In genomic region chr19:44025217-44025936, GRCh38 we compare ENCODE assay signal across 8 cellular contexts. TPM values are rescaled to one million over a fixed set of nuclear protein-coding genes. Genes with fewer than 3 reads are reported as not detected.
DNase-seq lines count a peak whose midpoint lies in the region; ATAC-seq, FAIRE-seq and TF ChIP-seq lines count a peak whose summit lies in the region.

ZNF222 (plus strand) TSS chr19:44025379; CDS start chr19:44025437, 58 bp downstream.

- FAIRE-seq in H1 (lab: Jason Lieb, UNC), result peak; percentile 45

- POLR2A ChIA-PET in H1 (lab: Charles Lee; ENCODE audit: partially characterized antibody), result interaction anchor here (0.6 to 2.1 kb wide), 2 partner anchors 26 to 122 kb away, joined by 4 to 11 read pairs; partner anchors contain the start of gene ZNF223

- H3K4ac ChIP-seq in H1 (replicated peaks; ENCODE audit: insufficient read length, low read depth, low read length) (peak within 1 kb of the TSS; percentile 32), mesenchymal stem cell (ENCODE audit: low read depth in 1 of 2, low read length in 2 of 2) (peak within 1 kb of the TSS; percentile 3 to 53)

- H2BK15ac ChIP-seq in H1 (ENCODE audit: low read length), result no peak within 1 kb of the TSS
- H2BK15ac ChIP-seq in mesenchymal stem cell (ENCODE audit: low read depth, poor library complexity, severe bottlenecking), result no peak within 1 kb of the TSS

- no peak within 1 kb of the TSS for H3K18ac ChIP-seq in H1 (ENCODE audit: extremely low read depth, low read length)
- peak within 1 kb of the TSS; percentile 52 to 86 for H3K18ac ChIP-seq in mesenchymal stem cell (ENCODE audit: low read depth in 1 of 2, low read length in 2 of 2)

- H4K20me1 ChIP-seq in H1 (replicated peaks in 1 of 2; ENCODE audit: control insufficient read depth in 1 of 2, insufficient read depth in 2 of 2, low read length in 2 of 2), result no peaks in the 10 kb centered on the region

- TF ChIP-seq EP300 in H1 (IDR thresholded peaks at IDR 0.05; ENCODE audit: borderline replicate concordance in 1 of 2, low read depth in 2 of 2, low read length in 2 of 2), result no peak

- no peaks in the 10 kb centered on the region for H3K27me3 ChIP-seq in H1 (replicated peaks in 1 of 4; ENCODE audit: control insufficient read depth in 3 of 4, extremely low read depth in 1 of 4, insufficient read depth in 3 of 4, low read length in 3 of 4)
- no peaks in the 10 kb centered on the region for H3K27me3 ChIP-seq in mesenchymal stem cell (ENCODE audit: control insufficient read depth in 1 of 2, insufficient read depth in 1 of 2, low read length in 2 of 2)

- H2BK5ac ChIP-seq in H1 (ENCODE audit: low read depth, low read length) (no peak within 1 kb of the TSS), mesenchymal stem cell (ENCODE audit: low read depth, low read length, poor library complexity, severe bottlenecking) (no peak within 1 kb of the TSS)

- H3K56ac ChIP-seq in H1 (replicated peaks; ENCODE audit: insufficient read length, low read depth, low read length), result no peak within 1 kb of the TSS

- DNase-seq in Ammon's horn (ENCODE audit: low spot score) (peak; percentile 92), NCI-H82 (lab: John Stamatoyannopoulos, UW) (peak; percentile 89), H1 (ENCODE audit: low read depth in 1 of 2, low spot score in 2 of 2) (peak; percentile 25 to 75), mesenchymal stem cell (peak; percentile 94)
- peak; percentile 86 for DNase-seq in activated CD8-positive, alpha-beta memory T cell treated with anti-CD3 and anti-CD28 coated beads for 24 hours
- DNase-seq in stimulated activated CD8-positive, alpha-beta memory T cell treated with anti-CD3 and anti-CD28 coated beads, Interleukin-12 subunit alpha, Interleukin-12 subunit beta, amount 100 ng/mL, for 1 hour (ENCODE audit: low read depth), result peak; percentile 55

- H3K27ac ChIP-seq in H1 (ENCODE audit: low read depth, low read length) (no peak within 1 kb of the TSS), mesenchymal stem cell (ENCODE audit: low read length, poor library complexity, severe bottlenecking) (no peak within 1 kb of the TSS)

- no peak within 1 kb of the TSS for H2BK20ac ChIP-seq in H1 (ENCODE audit: low read length)

- H4K8ac ChIP-seq in H1 (ENCODE audit: extremely low read depth, insufficient read depth, low read length), result no peak within 1 kb of the TSS
- peak within 1 kb of the TSS; percentile 98 for H4K8ac ChIP-seq in mesenchymal stem cell (ENCODE audit: low read length)

- peak; percentile 84 for ATAC-seq in HG03520 (IDR thresholded peaks at IDR 0.05; ENCODE audit: unreplicated experiment)

- TF ChIP-seq CTCF in H1 (IDR thresholded peaks at IDR 0.05; ENCODE audit: control extremely low read depth in 1 of 3, insufficient read depth in 1 of 3, low read depth in 1 of 3, low read length in 3 of 3), result no peak

- H4K91ac ChIP-seq in H1 (replicated peaks; ENCODE audit: insufficient read length, low read length), result no peak within 1 kb of the TSS
- H4K91ac ChIP-seq in mesenchymal stem cell (ENCODE audit: low read length), result peak within 1 kb of the TSS; percentile 39

- H3K4me1 ChIP-seq in H1 (replicated peaks in 1 of 4; ENCODE audit: control insufficient read depth in 3 of 4, insufficient read depth in 4 of 4, low read length in 3 of 4), result no peaks in the 10 kb centered on the region
- peaks cover 1% of the 10 kb centered on the region for H3K4me1 ChIP-seq in mesenchymal stem cell (ENCODE audit: control insufficient read depth, insufficient read depth, low read depth, low read length)

- no peak within 1 kb of the TSS; the same call in 1 of the 2 replicates for H2BK12ac ChIP-seq in H1 (ENCODE audit: low read depth, low read length)
- no peak within 1 kb of the TSS for H2BK12ac ChIP-seq in mesenchymal stem cell (ENCODE audit: low read length in 2 of 2)

- peak within 1 kb of the TSS; percentile 76 to 86 for H3K4me2 ChIP-seq in H1 (ENCODE audit: insufficient read depth in 1 of 2, low read depth in 2 of 2, low read length in 2 of 2)
- peak within 1 kb of the TSS; percentile 67 for H3K4me2 ChIP-seq in mesenchymal stem cell (ENCODE audit: low read length, poor library complexity, severe bottlenecking)

- H2AK5ac ChIP-seq in H1 (ENCODE audit: low read depth, low read length), result no peak within 1 kb of the TSS
- H2AK5ac ChIP-seq in mesenchymal stem cell (ENCODE audit: low read length, severe bottlenecking), result peak within 1 kb of the TSS; percentile 70

- WGBS in H1 (ENCODE audit: extremely low coverage in 1 of 2, insufficient coverage in 1 of 2, insufficient read length in 1 of 2, insufficient replicate concordance in 2 of 2, low coverage in 1 of 2, low lambda C conversion rate in 2 of 2, missing lambda C conversion rate in 1 of 2), 2 experiments, result 3% methylated on average over 36 of the region's 37 CpGs; no CpG with 5 or more reads in 1 of the 2 experiments
- 2% methylated on average over 30 of the region's 37 CpGs for WGBS in mesenchymal stem cell

- CTCF ChIA-PET in H1 (lab: Charles Lee; ENCODE audit: partially characterized antibody), result no interaction called here

- peaks cover 4% of the 10 kb centered on the region; the same call in 1 of the 2 replicates for H3K23me2 ChIP-seq in H1 (ENCODE audit: low read depth, low read length)

- H3K79me1 ChIP-seq in H1 (ENCODE audit: low read depth, low read length), result peaks cover 4% of the 10 kb centered on the region
- peaks cover 19% of the 10 kb centered on the region for H3K79me1 ChIP-seq in mesenchymal stem cell (replicated peaks; ENCODE audit: low read length, poor library complexity, severe bottlenecking)

- H3K14ac ChIP-seq in H1 (ENCODE audit: insufficient read length) (no peak within 1 kb of the TSS), mesenchymal stem cell (ENCODE audit: low read length in 2 of 2) (peak within 1 kb of the TSS in 1 of 2 experiments; percentile 48)

- peak within 1 kb of the TSS; percentile 20 for H4K5ac ChIP-seq in H1 (ENCODE audit: insufficient read length, low read depth, low read length)

- H2BK120ac ChIP-seq in H1 (replicated peaks; ENCODE audit: low read depth, low read length), result no peak within 1 kb of the TSS
- H2BK120ac ChIP-seq in mesenchymal stem cell (ENCODE audit: low read depth, low read length), result no peak within 1 kb of the TSS

- H3K36me3 ChIP-seq in H1 (ENCODE audit: control insufficient read depth in 2 of 4, insufficient read depth in 4 of 4, low read length in 3 of 4) (peaks cover 3 to 32% (median 21%) of the 10 kb centered on the region in 4 experiments; a peak in 6 of 8 replicates), mesenchymal stem cell (ENCODE audit: control insufficient read depth in 1 of 2, insufficient read depth in 2 of 2, low read depth in 1 of 2, low read length in 2 of 2) (peaks cover 14 to 38% of the 10 kb centered on the region in 2 experiments)

- H3K9me3 ChIP-seq in H1 (ENCODE audit: insufficient read depth in 2 of 2, low read depth in 1 of 2, low read length in 1 of 2) (peaks cover 0 to 2% of the 10 kb centered on the region in 2 experiments; a peak in 2 of 4 replicates), mesenchymal stem cell (ENCODE audit: control insufficient read depth, low read length) (peaks cover 27% of the 10 kb centered on the region)

- H3K9ac ChIP-seq in H1 (replicated peaks in 1 of 4; ENCODE audit: extremely low read depth in 1 of 4, low read depth in 3 of 4, low read length in 3 of 4), result peak within 1 kb of the TSS; percentile 31 to 80 (median 42)
- peak within 1 kb of the TSS; percentile 98 for H3K9ac ChIP-seq in mesenchymal stem cell (ENCODE audit: low read length)

- H3K4me3 ChIP-seq in H1 (ENCODE audit: extremely low read depth in 1 of 4, insufficient read depth in 2 of 4, low read depth in 3 of 4, low read length in 4 of 4) (peak within 1 kb of the TSS; percentile 71 to 95 (median 84)), mesenchymal stem cell (ENCODE audit: insufficient read depth in 1 of 2, low read depth in 1 of 2, low read length in 2 of 2) (peak within 1 kb of the TSS; percentile 87 to 97)

- TF ChIP-seq POLR2A in GM19099 (IDR thresholded peaks at IDR 0.05; ENCODE audit: extremely low read depth, insufficient read length, low read depth), result peak; percentile 60
- TF ChIP-seq POLR2A in H1 (IDR thresholded peaks at IDR 0.05; ENCODE audit: control extremely low read depth in 1 of 2, low read depth in 2 of 2, low read length in 2 of 2), result peak in 1 of 2 experiments; percentile 67; a peak in 2 of 3 replicates

- peaks cover 0 to 4% of the 10 kb centered on the region in 2 experiments; a peak in 2 of 4 replicates for H3K79me2 ChIP-seq in H1 (ENCODE audit: control insufficient read depth in 1 of 2, insufficient read depth in 2 of 2, low read length in 2 of 2)

- peak within 1 kb of the TSS; percentile 100 for H2AFZ ChIP-seq in H1 (ENCODE audit: low read length)
- H2AFZ ChIP-seq in mesenchymal stem cell (ENCODE audit: low read depth, low read length), result peak within 1 kb of the TSS; percentile 85

- no peak within 1 kb of the TSS for H3K23ac ChIP-seq in H1 (ENCODE audit: insufficient read length)
- H3K23ac ChIP-seq in mesenchymal stem cell (ENCODE audit: low read length in 2 of 2), result no peak within 1 kb of the TSS

- no peak; a peak in 1 of 4 replicates for TF ChIP-seq RAD21 in H1 (IDR thresholded peaks at IDR 0.05 in 1 of 2, conservative IDR thresholded peaks at IDR 0.05 in 1 of 2; ENCODE audit: low read depth in 2 of 2, low read length in 2 of 2)

TF ChIP-seq in H1, 55 proteins besides CTCF, POLR2A, EP300 and RAD21 (continues in another document):
- TF ChIP-seq GABPA (IDR thresholded peaks at IDR 0.05; ENCODE audit: borderline replicate concordance, insufficient read depth, low read length) (peak; percentile 77), USF2 (IDR thresholded peaks at IDR 0.05; ENCODE audit: low read length) (no peak), PHF8 (conservative IDR thresholded peaks at IDR 0.05; ENCODE audit: low read depth, low read length) (peak; percentile 67; the same call in 1 of the 2 replicates), SIX5 (IDR thresholded peaks at IDR 0.05; ENCODE audit: low read depth, low read length) (peak; percentile 59)

RNA-seq across cellular contexts. Expression of gene ZNF222, which starts in this region (rescaled TPM):
- 3.4 and 3.8 TPM in 2 replicates for total RNA-seq in H1 (2021; fragmentation: NEBNext Ultra II Directional; extraction: Animal tissue kit (Norgen Biotek cat#: 25700))
- polyA plus RNA-seq in H1 (2011; rRNA removed), result 0.75 and 1.7 TPM in 2 replicates
- polyA plus RNA-seq in H1 (2011; cell fraction: cytosol; rRNA removed), result 2.5 TPM
- 1.7 TPM for polyA plus RNA-seq in H1 (2011; cell fraction: nucleus; rRNA removed)
- 2.7 to 6.2 TPM (median 3.2 TPM) in 4 replicates for polyA plus RNA-seq in H1 (2012, experiment 1 of 2)
- 0.55 TPM for polyA plus RNA-seq in H1 (2012, experiment 2 of 2)
- 2.7 TPM for polyA plus RNA-seq in H1 (2013, experiment 1 of 2)
- 3.7 TPM for polyA plus RNA-seq in H1 (2013, experiment 2 of 2)
- 2.5 TPM in 2 replicates for polyA minus RNA-seq in H1 (2011; rRNA and poly(A)+ RNA removed)
- polyA minus RNA-seq in H1 (2011; cell fraction: cytosol; rRNA and poly(A)+ RNA removed), result 1.8 TPM
- 0.90 TPM for polyA minus RNA-seq in H1 (2011; cell fraction: nucleus; rRNA and poly(A)+ RNA removed)
- 3.1 TPM for polyA plus RNA-seq in mesenchymal stem cell (2013, experiment 1 of 2)
- polyA plus RNA-seq in mesenchymal stem cell (2013, experiment 2 of 2), result 3.2 TPM
